14 cellular contexts compared by ENCODE assay signal in genomic region chr3:182509844-182510460, GRCh38.
DNase-seq lines count a peak whose midpoint lies in the region; ATAC-seq and TF ChIP-seq lines count a peak whose summit lies in the region.
"Had no signal": no experiment of that assay in that cellular context is flagged by ENCODE, and none has a peak within 500 bp of the region (broad histone marks: within the 10 kb centered on the region; RNA-seq: fewer than 3 reads in every experiment).

No MANE protein-coding gene starts in this region.

- no peaks in the 10 kb centered on the region for H3K36me3 ChIP-seq in iPS-20b (ENCODE audit: insufficient read depth, low read depth, low read length)
- H3K36me3 ChIP-seq in upper lobe of left lung = no peaks in the 10 kb centered on the region
- H3K36me3 ChIP-seq: BE2C had no signal

- H3K4me1 ChIP-seq in iPS-20b (ENCODE audit: insufficient read depth, low read length) (peaks cover 12% of the 10 kb centered on the region; the same call in 1 of the 2 replicates), upper lobe of left lung (no peaks in the 10 kb centered on the region)
- H3K4me1 ChIP-seq: BE2C had no signal

- no peaks in the 10 kb centered on the region for H3K9me3 ChIP-seq in iPS-20b (ENCODE audit: insufficient read depth, low read depth, low read length)
- H3K9me3 ChIP-seq in upper lobe of left lung = no peaks in the 10 kb centered on the region
- H3K9me3 ChIP-seq: BE2C had no signal

- no peak overlapping the region for H3K27ac ChIP-seq in iPS-20b (ENCODE audit: low read length)
- no peak overlapping the region for H3K27ac ChIP-seq in upper lobe of left lung

- in situ Hi-C loops in SK-MEL-5 (cut with HindIII; ENCODE audit: low pct_unique_long_range_greater_than_20kb, low sequenced_read_pairs) = no loop called here

- H3K4me3 ChIP-seq in iPS-20b (ENCODE audit: low read length) (no peak overlapping the region), upper lobe of left lung (no peak overlapping the region)
- H3K4me3 ChIP-seq: K562 had no signal

- H3K27me3 ChIP-seq in iPS-20b (ENCODE audit: insufficient read depth, low read length) (no peaks in the 10 kb centered on the region), upper lobe of left lung (no peaks in the 10 kb centered on the region)

- WGBS in upper lobe of left lung, 2 donors = 55 to 77% methylated on average over 1 of the region's 1 CpG

- H3K9ac ChIP-seq in iPS-20b (ENCODE audit: low read depth, low read length) = peak overlapping the region; percentile 3; the same call in 1 of the 2 replicates

- TF ChIP-seq POLR2A in upper lobe of left lung (IDR thresholded peaks at IDR 0.05) = no peak

- DNase-seq in SK-MEL-5 (ENCODE audit: low read depth, low spot score) (peak; percentile 5), renal cortical epithelial cell (ENCODE audit: low read depth) (peak; percentile 6), upper lobe of left lung (no peak)
- no peak for DNase-seq in activated CD4-positive, alpha-beta T cell treated with anti-CD3 and anti-CD28 coated beads, Interleukin-2, amount 50 U/mL, for 1 hour
- DNase-seq: BE2C; CD4-positive, alpha-beta memory T cell; NCI-H748 treated with DMSO at 0.1 percent for 48 hours had no signal

- no peak for TF ChIP-seq CTCF in upper lobe of left lung (IDR thresholded peaks at IDR 0.05)

- no peak for TF ChIP-seq EP300 in upper lobe of left lung (IDR thresholded peaks at IDR 0.05)

- ATAC-seq in GM21360 (IDR thresholded peaks at IDR 0.05; ENCODE audit: unreplicated experiment) (peak; percentile 64), upper lobe of left lung (ENCODE audit: low FRiP score in 2 of 2) (no peak), GM21723 (IDR thresholded peaks at IDR 0.05; ENCODE audit: unreplicated experiment) (no peak)
- ATAC-seq: K562, Panc1, Right ventricle myocardium inferior, SK-N-SH treated with all-trans-retinoic acid at 6 μM for 48 hours had no signal

Comparison
In these comparisons a context has a peak if more than half of its experiments do, and no peak if none do; other contexts are left out.
1. DNase-seq: peak in SK-MEL-5 (single experiment) and renal cortical epithelial cell (single experiment); none in activated CD4-positive, alpha-beta T cell treated with anti-CD3 and anti-CD28 coated beads, Interleukin-2, amount 50 U/mL, for 1 hour (single experiment) and upper lobe of left lung (0 of 2).